18 cellular contexts compared by ENCODE assay signal in the genomic region with DNA sequence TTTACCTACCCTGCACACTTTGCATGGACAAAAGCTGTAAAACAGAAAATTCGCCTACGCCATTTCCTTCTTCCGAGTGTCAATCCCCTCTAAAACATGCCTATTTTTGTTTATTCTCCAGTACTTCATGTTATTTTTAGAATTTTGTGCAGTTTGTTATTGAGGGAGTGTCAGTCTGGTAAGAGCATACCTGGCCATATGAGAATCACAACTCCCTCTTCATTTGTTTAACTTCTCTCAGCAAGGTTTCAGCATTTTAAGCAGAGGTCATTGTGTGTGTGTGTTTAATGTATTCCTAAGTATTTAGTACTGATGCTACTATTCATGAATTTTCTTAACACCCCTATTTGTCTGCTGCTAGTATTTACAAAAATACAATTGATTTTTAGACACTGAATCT. TPM values are rescaled to one million over a fixed set of nuclear protein-coding genes. Genes with fewer than 3 reads are reported as not detected.
DNase-seq lines count a peak whose midpoint lies in the region; ATAC-seq and TF ChIP-seq lines count a peak whose summit lies in the region.
"Had no signal": no experiment of that assay in that cellular context is flagged by ENCODE, and none has a peak within 500 bp of the region (broad histone marks: within the 10 kb centered on the region; RNA-seq: fewer than 3 reads in every experiment).

No MANE protein-coding gene starts in this region.

- CTCF ChIA-PET in activated naive CD4-positive, alpha-beta T cell treated with anti-CD3 and anti-CD28 coated beads, Interleukin-2, amount 10 ng/mL, durations not matched to agents 7 days and 5 days (lab: Charles Lee) = no interaction called here
- CTCF ChIA-PET in PC-9 (lab: Charles Lee) = no interaction called here

- 36 to 82% methylated on average over 2 to 3 of the region's 3 CpGs for WGBS in upper lobe of left lung, 2 donors

- intact Hi-C loops in PC-9 (cut with micrococcal nuclease; ENCODE audit: unreplicated experiment) (loop anchor here (5.0 kb wide), 1 partner anchor 121 kb away; no protein-coding TSS in a partner anchor), left lung (cut with DNase I) (no loop called here)

- no peaks in the 10 kb centered on the region for H3K9me3 Mint-ChIP-seq in activated naive CD4-positive, alpha-beta T cell treated with anti-CD3 and anti-CD28 coated beads, Interleukin-2, amount 50 U/mL, for 24 hours
- no peaks in the 10 kb centered on the region for H3K9me3 Mint-ChIP-seq in activated naive CD4-positive, alpha-beta T cell treated with anti-CD3 and anti-CD28 coated beads, Interleukin-2, amount 10 ng/mL, durations not matched to agents 7 days and 5 days

- H3K36me3 ChIP-seq in PC-9 (ENCODE audit: low read depth) = peaks cover 22% of the 10 kb centered on the region; the same call in 1 of the 2 replicates
- H3K36me3 ChIP-seq in left lung = peaks cover 0 to 24% of the 10 kb centered on the region in 2 donors
- H3K36me3 ChIP-seq in upper lobe of left lung = peaks cover 0 to 14% (median 3%) of the 10 kb centered on the region in 4 donors

- H3K4me2 ChIP-seq in PC-9 = peak overlapping the region; percentile 84

- no peak for TF ChIP-seq CTCF in PC-9 (conservative IDR thresholded peaks at IDR 0.05)
- no peak for TF ChIP-seq CTCF in left lung (IDR thresholded peaks at IDR 0.05)
- TF ChIP-seq CTCF in upper lobe of left lung (IDR thresholded peaks at IDR 0.05) = no peak

- TF ChIP-seq EP300 in upper lobe of left lung (IDR thresholded peaks at IDR 0.05) = no peak

- H3K27me3 ChIP-seq in PC-9 (ENCODE audit: insufficient read depth, low read depth) = no peaks in the 10 kb centered on the region
- no peaks in the 10 kb centered on the region for H3K27me3 ChIP-seq in left lung
- no peaks in the 10 kb centered on the region for H3K27me3 ChIP-seq in upper lobe of left lung
- H3K27me3 ChIP-seq: MG63 had no signal

- no peak for TF ChIP-seq POLR2A in upper lobe of left lung (IDR thresholded peaks at IDR 0.05)

- H3K9me3 ChIP-seq in PC-9 (ENCODE audit: insufficient read depth, low read depth) (no peaks in the 10 kb centered on the region), left lung (no peaks in the 10 kb centered on the region), upper lobe of left lung (no peaks in the 10 kb centered on the region)
- H3K9me3 ChIP-seq: MG63 had no signal

- ATAC-seq in left lung = peak; percentile 80
- ATAC-seq in upper lobe of left lung (ENCODE audit: low FRiP score in 2 of 2) = no peak
- ATAC-seq in HG03571 (IDR thresholded peaks at IDR 0.05; ENCODE audit: unreplicated experiment) = no peak
- ATAC-seq: Right ventricle myocardium inferior had no signal

- POLR2A ChIA-PET in PC-9 (lab: Charles Lee; ENCODE audit: unreplicated experiment) = no interaction called here

- peak overlapping the region; percentile 45; the same call in 1 of the 2 replicates for H3K4me3 ChIP-seq in PC-9
- no peak overlapping the region for H3K4me3 ChIP-seq in left lung
- no peak overlapping the region for H3K4me3 ChIP-seq in upper lobe of left lung
- H3K4me3 ChIP-seq: MG63 had no signal

- peaks cover 23% of the 10 kb centered on the region for H3K36me3 Mint-ChIP-seq in activated naive CD4-positive, alpha-beta T cell treated with anti-CD3 and anti-CD28 coated beads, Interleukin-2, amount 50 U/mL, for 24 hours
- H3K36me3 Mint-ChIP-seq in activated naive CD4-positive, alpha-beta T cell treated with anti-CD3 and anti-CD28 coated beads, Interleukin-2, amount 10 ng/mL, durations not matched to agents 7 days and 5 days = peaks cover 38% of the 10 kb centered on the region

- peaks cover 58% of the 10 kb centered on the region for H3K79me2 ChIP-seq in PC-9 (ENCODE audit: low read depth)

- H3K27ac Mint-ChIP-seq in activated naive CD4-positive, alpha-beta T cell treated with anti-CD3 and anti-CD28 coated beads, Interleukin-2, amount 50 U/mL, for 24 hours = no peak overlapping the region
- H3K27ac Mint-ChIP-seq in activated naive CD4-positive, alpha-beta T cell treated with anti-CD3 and anti-CD28 coated beads, Interleukin-2, amount 10 ng/mL, durations not matched to agents 7 days and 5 days = no peak overlapping the region

- no peaks in the 10 kb centered on the region for H3K27me3 Mint-ChIP-seq in activated naive CD4-positive, alpha-beta T cell treated with anti-CD3 and anti-CD28 coated beads, Interleukin-2, amount 50 U/mL, for 24 hours
- no peaks in the 10 kb centered on the region for H3K27me3 Mint-ChIP-seq in activated naive CD4-positive, alpha-beta T cell treated with anti-CD3 and anti-CD28 coated beads, Interleukin-2, amount 10 ng/mL, durations not matched to agents 7 days and 5 days

- peaks cover 62% of the 10 kb centered on the region for H3K4me1 Mint-ChIP-seq in activated naive CD4-positive, alpha-beta T cell treated with anti-CD3 and anti-CD28 coated beads, Interleukin-2, amount 50 U/mL, for 24 hours
- H3K4me1 Mint-ChIP-seq in activated naive CD4-positive, alpha-beta T cell treated with anti-CD3 and anti-CD28 coated beads, Interleukin-2, amount 10 ng/mL, durations not matched to agents 7 days and 5 days = peaks cover 7% of the 10 kb centered on the region

- no peaks in the 10 kb centered on the region for H4K20me1 ChIP-seq in PC-9 (ENCODE audit: insufficient read depth)

- peak overlapping the region; percentile 97 for H3K27ac ChIP-seq in PC-9
- no peak overlapping the region for H3K27ac ChIP-seq in left lung
- peak overlapping the region in 3 of 4 donors; percentile 7 to 22 (median 10) for H3K27ac ChIP-seq in upper lobe of left lung

- H3K4me1 ChIP-seq in PC-9 (replicated peaks; ENCODE audit: insufficient read depth) (peaks cover 46% of the 10 kb centered on the region), left lung (no peaks in the 10 kb centered on the region), upper lobe of left lung (no peaks in the 10 kb centered on the region)

- no TSS peak for BruUV-seq in PC-9 (replicated peaks; lab: Mats Ljungman, UMichigan)

- no peak for DNase-seq in activated naive CD4-positive, alpha-beta T cell treated with anti-CD3 and anti-CD28 coated beads, Interleukin-2, amount 10 ng/mL, durations not matched to agents 7 days and 5 days
- DNase-seq in PC-9 (no peak), left lung (no peak), upper lobe of left lung (no peak), epidermal melanocyte (ENCODE audit: insufficient read length, low spot score) (no peak), GM03348 (ENCODE audit: low spot score) (no peak)
- DNase-seq: C1 segment of cervical spinal cord, DMS 273 treated with DMSO at 0.1 percent for 48 hours, GF-D8, Karpas-422, NCI-H1092, NCI-H146, NCI-H2081, NCI-H748 treated with DMSO at 0.1 percent for 48 hours had no signal

- H3F3A ChIP-seq in PC-9 (ENCODE audit: insufficient read depth, low read depth) = peaks cover 29% of the 10 kb centered on the region

- H3K9me2 ChIP-seq in PC-9 (ENCODE audit: insufficient read depth) = no peaks in the 10 kb centered on the region

- peak overlapping the region; percentile 5 for H3K4me3 Mint-ChIP-seq in activated naive CD4-positive, alpha-beta T cell treated with anti-CD3 and anti-CD28 coated beads, Interleukin-2, amount 50 U/mL, for 24 hours
- no peak overlapping the region for H3K4me3 Mint-ChIP-seq in activated naive CD4-positive, alpha-beta T cell treated with anti-CD3 and anti-CD28 coated beads, Interleukin-2, amount 10 ng/mL, durations not matched to agents 7 days and 5 days

- no peak overlapping the region for H2AFZ ChIP-seq in PC-9

RNA-seq across cellular contexts. Expression of gene SMAD2, which starts 49.4 kb away (rescaled TPM):
- total RNA-seq in PC-9 (2021) = 90.9 and 97.0 TPM in 2 replicates
- total RNA-seq in left lung = 100 to 1,000 TPM; 131 to 143 TPM
- 100 to 1,000 TPM in 3 of 6 donors, 10 to 100 TPM in 3; 52.1 to 151 (median 97.8) TPM for total RNA-seq in upper lobe of left lung

Comparison
In these comparisons a context has a peak if more than half of its experiments do, and no peak if none do; other contexts are left out.
1. H3K27ac ChIP-seq: peak in PC-9 (single experiment) and upper lobe of left lung (3 of 4); none in left lung (0 of 2).